1 cellular context compared by ENCODE assay signal in genomic region chr7:99919814-99920618, GRCh38.
TF ChIP-seq lines count a peak whose summit lies in the region.

No MANE protein-coding gene starts in this region.

TF ChIP-seq in H1, 55 proteins besides CTCF, POLR2A, EP300 and RAD21:
- no peak for TF ChIP-seq CBX8 (IDR thresholded peaks at IDR 0.05; ENCODE audit: borderline replicate concordance, low read depth, low read length)
- no peak for TF ChIP-seq TAF7 (optimal IDR thresholded peaks at IDR 0.05; ENCODE audit: borderline replicate concordance, low read depth, low read length)
- no peak for TF ChIP-seq EGR1 (IDR thresholded peaks at IDR 0.05; ENCODE audit: borderline replicate concordance, low read depth, low read length)
- TF ChIP-seq POLR2AphosphoS5 (IDR thresholded peaks at IDR 0.05; ENCODE audit: low read depth, low read length): no peak
- no peak for TF ChIP-seq CBX5 (IDR thresholded peaks at IDR 0.05; ENCODE audit: low read depth, low read length)
- TF ChIP-seq SIN3A (conservative IDR thresholded peaks at IDR 0.05 in 1 of 2, IDR thresholded peaks at IDR 0.05 in 1 of 2; ENCODE audit: low read depth in 1 of 2, low read length in 2 of 2): no peak
